ENCODE assay signal across 1 cellular context in the genomic region with DNA sequence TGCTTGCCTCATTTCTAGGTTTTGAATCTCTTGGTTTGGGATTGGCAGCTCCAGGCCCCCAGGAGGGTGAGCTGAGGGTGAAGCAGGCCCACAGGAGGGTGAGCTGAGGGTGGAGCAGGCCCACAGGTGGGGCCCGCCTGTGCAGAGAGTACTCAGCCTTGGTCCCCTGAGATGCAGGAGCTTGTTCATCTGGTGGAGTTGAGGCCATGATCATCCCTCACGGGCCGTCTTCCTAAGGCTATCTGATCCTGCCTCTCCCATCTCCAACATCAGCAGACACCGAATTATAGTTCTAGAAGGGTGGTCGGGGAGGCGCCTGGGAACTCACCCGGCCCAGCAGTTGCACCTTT.
TF ChIP-seq lines count a peak whose summit lies in the region.

No MANE protein-coding gene starts in this region.

TF ChIP-seq in H1, 55 proteins besides CTCF, POLR2A, EP300 and RAD21:
- TF ChIP-seq SRF (IDR thresholded peaks at IDR 0.05; ENCODE audit: low read depth, low read length): no peak
- no peak for TF ChIP-seq POU5F1 (IDR thresholded peaks at IDR 0.05; ENCODE audit: low read depth, low read length)
- TF ChIP-seq EGR1 (IDR thresholded peaks at IDR 0.05; ENCODE audit: borderline replicate concordance, low read depth, low read length): no peak
- no peak for TF ChIP-seq HDAC2 (IDR thresholded peaks at IDR 0.05; ENCODE audit: borderline replicate concordance in 1 of 2, low read depth in 2 of 2, low read length in 2 of 2)
- TF ChIP-seq BRCA1 (IDR thresholded peaks at IDR 0.05; ENCODE audit: low read depth, low read length): no peak
- no peak for TF ChIP-seq KDM5A (IDR thresholded peaks at IDR 0.05; ENCODE audit: low read length)
